In genomic region chr17:65116515-65116914, GRCh38 we compare ENCODE assay signal across 1 cellular context.
A peak's percentile ranks its signal among the peaks of the same experiment; 100 is the strongest.
TF ChIP-seq lines count a peak whose summit lies in the region.

No MANE protein-coding gene starts in this region.

TF ChIP-seq in K562, 482 proteins besides CTCF, POLR2A, EP300 and RAD21 (continued from another document):
- TF ChIP-seq MGA (IDR thresholded peaks at IDR 0.05), result peak; percentile 45; the same call in 1 of the 2 replicates
- 0 out of 2 replicates have a peak, but pooled peaks have one; percentile 31 for TF ChIP-seq CREB3L1 (IDR thresholded peaks at IDR 0.05; ENCODE audit: borderline replicate concordance, low read depth)
- TF ChIP-seq CHD2 (IDR thresholded peaks at IDR 0.05; ENCODE audit: low read depth, low read length), result peak; percentile 78
- peak; percentile 59; the same call in 1 of the 2 replicates for TF ChIP-seq L3MBTL2 (IDR thresholded peaks at IDR 0.05)
- TF ChIP-seq ATF7 (IDR thresholded peaks at IDR 0.05), result peak; percentile 53; the same call in 1 of the 2 replicates
TF ChIP-seq in K562: peak in this region for 6; not testable (repeated sequence) for 476.
